Comparison of ENCODE assay signal across 14 cellular contexts in the genomic region with DNA sequence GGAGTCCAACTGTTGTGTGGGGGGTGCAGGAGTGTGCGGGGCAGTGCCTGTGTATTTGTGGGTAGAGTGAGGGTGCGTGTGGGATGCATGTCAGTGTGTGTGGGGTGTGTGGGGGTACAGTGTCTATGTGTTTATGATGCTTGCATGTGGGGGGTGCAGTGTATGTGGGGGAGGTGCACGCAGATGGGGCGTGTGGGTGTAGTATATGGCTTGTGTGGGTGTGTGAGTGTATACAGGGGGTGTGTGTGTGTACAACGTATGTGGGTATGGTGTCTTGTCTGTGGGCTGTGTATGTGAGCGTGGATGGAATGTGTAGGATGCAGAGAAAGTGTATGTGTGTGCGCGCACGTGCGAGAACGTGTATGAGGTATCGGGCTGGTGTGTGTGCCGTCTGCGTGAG.
DNase-seq lines count a peak whose midpoint lies in the region; ATAC-seq and TF ChIP-seq lines count a peak whose summit lies in the region.
"Had no signal": no experiment of that assay in that cellular context is flagged by ENCODE, and none has a peak within 500 bp of the region (broad histone marks: within the 10 kb centered on the region; RNA-seq: fewer than 3 reads in every experiment).

No MANE protein-coding gene starts in this region.

- no peak overlapping the region for H3K4ac ChIP-seq in trophoblast cell (ENCODE audit: low read depth, low read length)

- no peaks in the 10 kb centered on the region for H3K4me1 ChIP-seq in HEK293 (ENCODE audit: control insufficient read depth, insufficient read depth, low read length)
- peaks cover 0 to 5% of the 10 kb centered on the region in 2 experiments for H3K4me1 ChIP-seq in trophoblast cell (ENCODE audit: control insufficient read depth in 1 of 2, insufficient read depth in 2 of 2, low read length in 2 of 2)
- H3K4me1 ChIP-seq: BLaER1 had no signal

- DNase-seq in activated T-helper 1 cell treated with anti-CD3 and anti-CD28 coated beads, Interleukin-12 subunit alpha, Interleukin-12 subunit beta, Interleukin-2, Interleukin-4 antibody, amounts not matched to agents 30 ng/mL and 10 ng/mL and 1 ng/mL, durations not matched to agents 14 hours and 24 hours and 36 hours (ENCODE audit: low spot score), result no peak
- DNase-seq in trophoblast cell (no peak), NCI-H2029 (lab: John Stamatoyannopoulos, UW) (no peak)
- no peak for DNase-seq in activated CD4-positive, alpha-beta T cell treated with anti-CD3 and anti-CD28 coated beads, Interleukin-2, amount 50 U/mL, for 1 hour
- DNase-seq: 8988T, AML-193, DMS53, GF-D8, H9 had no signal

- H3K4me3 ChIP-seq in HEK293 (ENCODE audit: low read depth, low read length) (no peak overlapping the region), trophoblast cell (ENCODE audit: low read depth, low read length) (peak overlapping the region; percentile 29)
- H3K4me3 ChIP-seq: BLaER1, GM23338 had no signal

- H2AFZ ChIP-seq in trophoblast cell (ENCODE audit: insufficient read depth, low read length, poor library complexity), result no peak overlapping the region
- H2AFZ ChIP-seq: GM23338 had no signal

- H4K91ac ChIP-seq in trophoblast cell (ENCODE audit: low read depth, low read length), result no peak overlapping the region

- H3K36me3 Mint-ChIP-seq in activated T-helper 1 cell treated with anti-CD3 and anti-CD28 coated beads, Interleukin-12 subunit alpha, Interleukin-12 subunit beta, Interleukin-2, Interleukin-4 antibody, amounts not matched to agents 30 ng/mL and 10 ng/mL and 1 ng/mL, durations not matched to agents 14 hours and 24 hours and 36 hours (ENCODE audit: low read depth), result no peaks in the 10 kb centered on the region

- H3K27me3 Mint-ChIP-seq in activated T-helper 1 cell treated with anti-CD3 and anti-CD28 coated beads, Interleukin-12 subunit alpha, Interleukin-12 subunit beta, Interleukin-2, Interleukin-4 antibody, amounts not matched to agents 30 ng/mL and 10 ng/mL and 1 ng/mL, durations not matched to agents 14 hours and 24 hours and 36 hours (ENCODE audit: insufficient read depth), result no peaks in the 10 kb centered on the region

- H3K27me3 ChIP-seq in trophoblast cell (ENCODE audit: insufficient read depth, low read length), result no peaks in the 10 kb centered on the region
- H3K27me3 ChIP-seq: BLaER1 had no signal

- peaks cover 16% of the 10 kb centered on the region for H3K9me3 Mint-ChIP-seq in activated T-helper 1 cell treated with anti-CD3 and anti-CD28 coated beads, Interleukin-12 subunit alpha, Interleukin-12 subunit beta, Interleukin-2, Interleukin-4 antibody, amounts not matched to agents 30 ng/mL and 10 ng/mL and 1 ng/mL, durations not matched to agents 14 hours and 24 hours and 36 hours
- H3K9me3 Mint-ChIP-seq: GM23338, H9 had no signal

- H3K79me1 ChIP-seq in trophoblast cell (ENCODE audit: low read length), result no peaks in the 10 kb centered on the region

- POLR2A ChIA-PET in HEK293 (lab: Yijun Ruan, JAX), result no interaction called here

- no peak overlapping the region for H2BK120ac ChIP-seq in trophoblast cell (ENCODE audit: insufficient read depth, low read length, poor library complexity)

- H3K9ac ChIP-seq in trophoblast cell (ENCODE audit: low read length), result peak overlapping the region; percentile 32
- H3K9ac ChIP-seq: BLaER1 had no signal

- H3K14ac ChIP-seq in trophoblast cell (ENCODE audit: low read length), result no peak overlapping the region

- H3K4me2 ChIP-seq in trophoblast cell (ENCODE audit: low read length), result no peak overlapping the region
- H3K4me2 ChIP-seq: BLaER1, GM23338 had no signal

- H3K9me3 ChIP-seq in HEK293 (ENCODE audit: control insufficient read depth, insufficient read depth, low read depth, low read length) (no peaks in the 10 kb centered on the region), trophoblast cell (ENCODE audit: insufficient read depth, low read depth, low read length) (peaks cover 10% of the 10 kb centered on the region)

- WGBS in trophoblast cell (ENCODE audit: extremely low coverage, insufficient coverage, insufficient read length), result no CpG with 5 or more reads among the region's 14 CpGs

- ATAC-seq in esophagus mucosa (peak; percentile 16), GM21619 (IDR thresholded peaks at IDR 0.05; ENCODE audit: unreplicated experiment) (no peak)
- ATAC-seq: GM23338 had no signal

- H3K18ac ChIP-seq in trophoblast cell (ENCODE audit: low read length), result peak overlapping the region; percentile 11

- H2BK12ac ChIP-seq in trophoblast cell (ENCODE audit: low read length), result no peak overlapping the region

- no peak for TF ChIP-seq CTCF in HEK293 (tag by site-specific recombination; IDR thresholded peaks at IDR 0.05)

- CTCF ChIA-PET in HEK293 (lab: Yijun Ruan, JAX), result interaction anchor here (0.9 kb wide), 1 partner anchor 30 kb away, joined by 4 read pairs; no protein-coding TSS in a partner anchor

- no peak overlapping the region for H3K4me3 Mint-ChIP-seq in activated T-helper 1 cell treated with anti-CD3 and anti-CD28 coated beads, Interleukin-12 subunit alpha, Interleukin-12 subunit beta, Interleukin-2, Interleukin-4 antibody, amounts not matched to agents 30 ng/mL and 10 ng/mL and 1 ng/mL, durations not matched to agents 14 hours and 24 hours and 36 hours
- H3K4me3 Mint-ChIP-seq: GM23338, H9 had no signal

- intact Hi-C loops in activated T-helper 1 cell treated with anti-CD3 and anti-CD28 coated beads, Interleukin-12 subunit alpha, Interleukin-12 subunit beta, Interleukin-2, Interleukin-4 antibody, amounts not matched to agents 30 ng/mL and 10 ng/mL and 1 ng/mL, durations not matched to agents 14 hours and 24 hours and 36 hours (cut with micrococcal nuclease), result no loop called here

- H3K27ac Mint-ChIP-seq in activated T-helper 1 cell treated with anti-CD3 and anti-CD28 coated beads, Interleukin-12 subunit alpha, Interleukin-12 subunit beta, Interleukin-2, Interleukin-4 antibody, amounts not matched to agents 30 ng/mL and 10 ng/mL and 1 ng/mL, durations not matched to agents 14 hours and 24 hours and 36 hours, result peak overlapping the region; percentile 5
- H3K27ac Mint-ChIP-seq: GM23338, H9 had no signal

- H2AK5ac ChIP-seq in trophoblast cell (ENCODE audit: low read length), result no peak overlapping the region

- H3K4me1 Mint-ChIP-seq in activated T-helper 1 cell treated with anti-CD3 and anti-CD28 coated beads, Interleukin-12 subunit alpha, Interleukin-12 subunit beta, Interleukin-2, Interleukin-4 antibody, amounts not matched to agents 30 ng/mL and 10 ng/mL and 1 ng/mL, durations not matched to agents 14 hours and 24 hours and 36 hours (ENCODE audit: low read depth), result peaks cover 10% of the 10 kb centered on the region
- H3K4me1 Mint-ChIP-seq: GM23338, H9 had no signal

- H3K36me3 ChIP-seq in HEK293 (ENCODE audit: control insufficient read depth in 2 of 2, insufficient read depth in 1 of 2, low read length in 2 of 2) (peaks cover 6 to 57% of the 10 kb centered on the region in 2 experiments; a peak in 2 of 3 replicates), trophoblast cell (ENCODE audit: control insufficient read depth in 1 of 2, insufficient read depth in 2 of 2, low read length in 2 of 2) (peaks cover 16 to 31% of the 10 kb centered on the region in 2 experiments)
- H3K36me3 ChIP-seq: BLaER1 had no signal

- H3K27ac ChIP-seq in HEK293 (ENCODE audit: extremely low read depth, low read depth, low read length) (no peak overlapping the region), trophoblast cell (ENCODE audit: low read depth, low read length) (no peak overlapping the region)
- H3K27ac ChIP-seq: BLaER1 had no signal

- peak overlapping the region; percentile 90 for H3K23ac ChIP-seq in trophoblast cell (ENCODE audit: low read length)

- H4K8ac ChIP-seq in trophoblast cell (ENCODE audit: low read depth, low read length), result no peak overlapping the region

- H3K79me2 ChIP-seq in trophoblast cell (ENCODE audit: control insufficient read depth, insufficient read depth, low read length, poor library complexity), result no peaks in the 10 kb centered on the region

- H2BK5ac ChIP-seq in trophoblast cell (ENCODE audit: low read depth, low read length, poor library complexity), result no peak overlapping the region

- no peak overlapping the region for H4K12ac ChIP-seq in trophoblast cell (ENCODE audit: low read depth, low read length)

TF ChIP-seq in HEK293, 187 proteins besides CTCF, POLR2A, EP300 and RAD21:
- TF ChIP-seq EGR2 (tag by site-specific recombination; IDR thresholded peaks at IDR 0.05; ENCODE audit: low read depth) (peak; percentile 100), ZFHX2 (tag by site-specific recombination; conservative IDR thresholded peaks at IDR 0.05) (peak; percentile 100)
- TF ChIP-seq, protein P1, sequence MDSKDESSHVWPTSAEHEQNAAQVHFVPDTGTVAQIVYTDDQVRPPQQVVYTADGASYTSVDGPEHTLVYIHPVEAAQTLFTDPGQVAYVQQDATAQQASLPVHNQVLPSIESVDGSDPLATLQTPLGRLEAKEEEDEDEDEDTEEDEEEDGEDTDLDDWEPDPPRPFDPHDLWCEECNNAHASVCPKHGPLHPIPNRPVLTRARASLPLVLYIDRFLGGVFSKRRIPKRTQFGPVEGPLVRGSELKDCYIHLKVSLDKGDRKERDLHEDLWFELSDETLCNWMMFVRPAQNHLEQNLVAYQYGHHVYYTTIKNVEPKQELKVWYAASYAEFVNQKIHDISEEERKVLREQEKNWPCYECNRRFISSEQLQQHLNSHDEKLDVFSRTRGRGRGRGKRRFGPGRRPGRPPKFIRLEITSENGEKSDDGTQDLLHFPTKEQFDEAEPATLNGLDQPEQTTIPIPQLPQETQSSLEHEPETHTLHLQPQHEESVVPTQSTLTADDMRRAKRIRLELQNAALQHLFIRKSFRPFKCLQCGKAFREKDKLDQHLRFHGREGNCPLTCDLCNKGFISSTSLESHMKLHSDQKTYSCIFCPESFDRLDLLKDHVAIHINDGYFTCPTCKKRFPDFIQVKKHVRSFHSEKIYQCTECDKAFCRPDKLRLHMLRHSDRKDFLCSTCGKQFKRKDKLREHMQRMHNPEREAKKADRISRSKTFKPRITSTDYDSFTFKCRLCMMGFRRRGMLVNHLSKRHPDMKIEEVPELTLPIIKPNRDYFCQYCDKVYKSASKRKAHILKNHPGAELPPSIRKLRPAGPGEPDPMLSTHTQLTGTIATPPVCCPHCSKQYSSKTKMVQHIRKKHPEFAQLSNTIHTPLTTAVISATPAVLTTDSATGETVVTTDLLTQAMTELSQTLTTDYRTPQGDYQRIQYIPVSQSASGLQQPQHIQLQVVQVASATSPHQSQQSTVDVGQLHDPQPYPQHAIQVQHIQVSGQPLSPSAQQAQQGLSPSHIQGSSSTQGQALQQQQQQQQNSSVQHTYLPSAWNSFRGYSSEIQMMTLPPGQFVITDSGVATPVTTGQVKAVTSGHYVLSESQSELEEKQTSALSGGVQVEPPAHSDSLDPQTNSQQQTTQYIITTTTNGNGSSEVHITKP (tag by site-specific recombination; IDR thresholded peaks at IDR 0.05), result no peak
